ENCODE assay signal across 16 cellular contexts in genomic region chr2:119693967-119694366, GRCh38.
"Had no signal": no experiment of that assay in that cellular context is flagged by ENCODE, and none has a peak within 500 bp of the region (broad histone marks: within the 10 kb centered on the region; RNA-seq: fewer than 3 reads in every experiment).

No MANE protein-coding gene starts in this region.

- H3K9me3 ChIP-seq: adrenal gland, right atrium auricular region, tibial nerve had no signal

- H3K27ac Mint-ChIP-seq: activated T-helper 17 cell treated with anti-CD3 and anti-CD28 coated beads, Interleukin-2, amount 50 U/mL, for 72 hours; stimulated activated memory B cell treated with anti-CD40 and anti-IgM and Interleukin-4, amounts not matched to agents 10 μg/mL and 1 μg/mL and 100 μg/mL, for 72 hours had no signal

- H3K27ac ChIP-seq: adrenal gland, epithelial cell of prostate, right atrium auricular region, tibial nerve, VCaP had no signal

- H3K9me3 Mint-ChIP-seq: activated T-helper 17 cell treated with anti-CD3 and anti-CD28 coated beads, Interleukin-2, amount 50 U/mL, for 72 hours; central memory CD8-positive, alpha-beta T cell; stimulated activated memory B cell treated with anti-CD40 and anti-IgM and Interleukin-4, amounts not matched to agents 10 μg/mL and 1 μg/mL and 100 μg/mL, for 72 hours had no signal

- H3K36me3 ChIP-seq: adrenal gland had no signal

- H3K27me3 Mint-ChIP-seq: activated T-helper 17 cell treated with anti-CD3 and anti-CD28 coated beads, Interleukin-2, amount 50 U/mL, for 72 hours had no signal

- DNase-seq: activated CD4-positive, alpha-beta T cell treated with anti-CD3 and anti-CD28 coated beads for 4 hours; activated naive CD4-positive, alpha-beta T cell treated with anti-CD3 and anti-CD28 coated beads, Interleukin-2, amount 50 U/mL, for 16 hours; adrenal gland; cortex of kidney; effector CD8-positive, alpha-beta T cell; mesendoderm; stimulated activated CD4-positive, alpha-beta T cell treated with anti-CD3 and anti-CD28 coated beads, Interleukin-1b, Interleukin-23, amount 100 ng/mL, for 48 hours; T-helper 9 cell had no signal

- ATAC-seq: activated T-helper 17 cell treated with anti-CD3 and anti-CD28 coated beads, Interleukin-2, amount 50 U/mL, for 72 hours; stimulated activated memory B cell treated with anti-CD40 and anti-IgM and Interleukin-4, amounts not matched to agents 10 μg/mL and 1 μg/mL and 100 μg/mL, for 72 hours had no signal

- H3K79me2 ChIP-seq: hepatocyte had no signal

- H3K4me3 Mint-ChIP-seq: activated T-helper 17 cell treated with anti-CD3 and anti-CD28 coated beads, Interleukin-2, amount 50 U/mL, for 72 hours; central memory CD8-positive, alpha-beta T cell; stimulated activated memory B cell treated with anti-CD40 and anti-IgM and Interleukin-4, amounts not matched to agents 10 μg/mL and 1 μg/mL and 100 μg/mL, for 72 hours had no signal

- H3K4me3 ChIP-seq: adrenal gland, hepatocyte, right atrium auricular region, tibial nerve had no signal

- H3K27me3 ChIP-seq: adrenal gland, hepatocyte, right atrium auricular region had no signal

- H3K4me1 Mint-ChIP-seq: central memory CD8-positive, alpha-beta T cell; stimulated activated memory B cell treated with anti-CD40 and anti-IgM and Interleukin-4, amounts not matched to agents 10 μg/mL and 1 μg/mL and 100 μg/mL, for 72 hours had no signal
